10 cellular contexts compared by ENCODE assay signal in genomic region chr2:226793615-226794014, GRCh38. TPM values are rescaled to one million over a fixed set of nuclear protein-coding genes. Genes with fewer than 3 reads are reported as not detected.
DNase-seq lines count a peak whose midpoint lies in the region; ATAC-seq and TF ChIP-seq lines count a peak whose summit lies in the region.
"Had no signal": no experiment of that assay in that cellular context is flagged by ENCODE, and none has a peak within 500 bp of the region (broad histone marks: within the 10 kb centered on the region; RNA-seq: fewer than 3 reads in every experiment).

No MANE protein-coding gene starts in this region.

- peak overlapping the region in 9 of 10 donors; percentile 68 to 95 (median 85) for H3K4me3 ChIP-seq in heart right ventricle
- peak overlapping the region; percentile 78 to 80 for H3K4me3 ChIP-seq in cardiac fibroblast (replicated peaks in 1 of 2; ENCODE audit: low read depth in 2 of 2, low read length in 2 of 2)
- H3K4me3 ChIP-seq in vagina: peak overlapping the region; percentile 61 to 85

- TF ChIP-seq POLR2A in vagina (IDR thresholded peaks at IDR 0.05): no peak

- H3K36me3 Mint-ChIP-seq in mesothelial cell of epicardium: peaks cover 21% of the 10 kb centered on the region

- peak overlapping the region; percentile 57 to 97 (median 94) for H3K27ac ChIP-seq in heart right ventricle
- H3K27ac ChIP-seq in vagina: peak overlapping the region; percentile 95

- peak overlapping the region; percentile 91 for H3K4me3 Mint-ChIP-seq in mesothelial cell of epicardium

- no peaks in the 10 kb centered on the region for H3K9me3 Mint-ChIP-seq in mesothelial cell of epicardium

- peaks cover 0 to 16% (median 0%) of the 10 kb centered on the region in 7 donors for H3K27me3 ChIP-seq in heart right ventricle
- no peaks in the 10 kb centered on the region for H3K27me3 ChIP-seq in vagina

- H3K4me1 Mint-ChIP-seq in mesothelial cell of epicardium: peaks cover 86% of the 10 kb centered on the region

- no peak for TF ChIP-seq CTCF in heart right ventricle (IDR thresholded peaks at IDR 0.05)
- TF ChIP-seq CTCF in cardiac fibroblast (IDR thresholded peaks at IDR 0.05; ENCODE audit: low read depth, low read length): no peak
- TF ChIP-seq CTCF in mesothelial cell of epicardium (IDR thresholded peaks at IDR 0.05; ENCODE audit: unreplicated experiment): no peak
- TF ChIP-seq CTCF in vagina (IDR thresholded peaks at IDR 0.05): no peak

- no peak for DNase-seq in heart right ventricle
- no peak for DNase-seq in Right ventricle myocardium superior
- DNase-seq in cardiac fibroblast (ENCODE audit: low read depth in 2 of 2): peak in 1 of 2 donors; percentile 55
- DNase-seq in mesothelial cell of epicardium (ENCODE audit: low spot score in 2 of 2, unreplicated experiment in 2 of 2): no peak
- DNase-seq in vagina (ENCODE audit: extremely low spot score in 2 of 2): no peak
- DNase-seq in iPS-NIHi7 (ENCODE audit: extremely low spot score): no peak
- DNase-seq: cortex of kidney had no signal

- H3K9me3 ChIP-seq in heart right ventricle: peaks cover 0 to 4% (median 0%) of the 10 kb centered on the region in 11 donors
- H3K9me3 ChIP-seq in vagina: no peaks in the 10 kb centered on the region

- H3K27me3 Mint-ChIP-seq in mesothelial cell of epicardium (ENCODE audit: low read depth): no peaks in the 10 kb centered on the region
- H3K27me3 Mint-ChIP-seq: B cell had no signal

- WGBS in heart right ventricle, 2 donors: 18 to 23% methylated on average over 2 of the region's 2 CpGs

- H3K36me3 ChIP-seq in heart right ventricle: peaks cover 0 to 9% (median 0%) of the 10 kb centered on the region in 9 donors
- H3K36me3 ChIP-seq in vagina: no peaks in the 10 kb centered on the region

- H3K4me1 ChIP-seq in heart right ventricle: peaks cover 8 to 94% (median 80%) of the 10 kb centered on the region in 9 donors
- H3K4me1 ChIP-seq in vagina: peaks cover 63% of the 10 kb centered on the region

- intact Hi-C loops in heart right ventricle (cut with DNase I) (loop anchor here in 9 of 10 donors (5.0 to 10.0 kb wide), 20 partner anchors 36 to 759 kb away; no protein-coding TSS in a partner anchor), Right ventricle myocardium superior (cut with DNase I) (loop anchor here (10.0 kb wide), 3 partner anchors 69 to 349 kb away; no protein-coding TSS in a partner anchor), vagina (cut with DNase I) (loop anchor here (10.0 kb wide), 3 partner anchors 49 to 899 kb away; no protein-coding TSS in a partner anchor)

- peak overlapping the region; percentile 98 for H3K27ac Mint-ChIP-seq in mesothelial cell of epicardium

- no peak for ATAC-seq in heart right ventricle
- no peak for ATAC-seq in Right ventricle myocardium superior (ENCODE audit: poor library complexity)
- ATAC-seq in GM18873 (IDR thresholded peaks at IDR 0.05; ENCODE audit: low FRiP score, unreplicated experiment): no peak
- no peak for ATAC-seq in GM19397 (IDR thresholded peaks at IDR 0.05; ENCODE audit: unreplicated experiment)

RNA-seq across cellular contexts. Expression of gene IRS1, which starts 6.0 kb away (rescaled TPM):
- 10 to 100 TPM; 12.7 to 20.2 (median 15.1) TPM for total RNA-seq in heart right ventricle
- polyA plus RNA-seq in heart right ventricle: 1 to 10 TPM; 2.2 to 5.6 TPM
- total RNA-seq in Right ventricle myocardium superior: 17.6 TPM
- total RNA-seq in mesothelial cell of epicardium: 57.9 to 66.2 TPM (median 64.2 TPM) in 3 replicates
- 16.9 TPM for total RNA-seq in vagina

RNA-seq across cellular contexts. Expression of gene RHBDD1, which starts 42.2 kb away (rescaled TPM):
- total RNA-seq in heart right ventricle: 10 to 100 TPM; 28.3 to 57.1 (median 39.1) TPM
- polyA plus RNA-seq in heart right ventricle: 1 to 10 TPM; 4.5 to 7.0 TPM
- total RNA-seq in Right ventricle myocardium superior: 29.5 TPM
- total RNA-seq in mesothelial cell of epicardium: 33.1 to 42.2 TPM (median 40.9 TPM) in 3 replicates
- 27.3 TPM for total RNA-seq in vagina
